ENCODE assay signal across 14 cellular contexts in genomic region chr19:30105723-30106122, GRCh38.
"Had no signal": no experiment of that assay in that cellular context is flagged by ENCODE, and none has a peak within 500 bp of the region (broad histone marks: within the 10 kb centered on the region; RNA-seq: fewer than 3 reads in every experiment).

No MANE protein-coding gene starts in this region.

- H3K4me3 ChIP-seq: dorsolateral prefrontal cortex, esophagus squamous epithelium, lung, skin epidermis had no signal

- H3K36me3 ChIP-seq: esophagus squamous epithelium had no signal

- DNase-seq: activated CD4-positive, alpha-beta T cell treated with anti-CD3 and anti-CD28 coated beads for 36 hours; activated CD8-positive, alpha-beta memory T cell treated with anti-CD3 and anti-CD28 coated beads, Interleukin-2, amount 50 U/mL, for 48 hours; activated CD8-positive, alpha-beta T cell treated with anti-CD3 and anti-CD28 coated beads, Interleukin-2, amount 10 ng/mL, durations not matched to agents 7 days and 5 days; esophagus squamous epithelium; foreskin fibroblast; glutamatergic neuron; immature natural killer cell; naive B cell; T1000 had no signal

- H3K27ac ChIP-seq: dorsolateral prefrontal cortex, esophagus squamous epithelium, parathyroid adenoma, skin epidermis, VCaP had no signal

- H3K4me1 ChIP-seq: esophagus squamous epithelium, parathyroid adenoma had no signal

- ATAC-seq: activated CD4-positive, alpha-beta T cell treated with anti-CD3 and anti-CD28 coated beads for 36 hours; activated CD8-positive, alpha-beta T cell treated with anti-CD3 and anti-CD28 coated beads, Interleukin-2, amount 10 ng/mL, durations not matched to agents 7 days and 5 days had no signal

- H3K9me3 ChIP-seq: esophagus squamous epithelium had no signal
